1 cellular context compared by ENCODE assay signal in the genomic region with DNA sequence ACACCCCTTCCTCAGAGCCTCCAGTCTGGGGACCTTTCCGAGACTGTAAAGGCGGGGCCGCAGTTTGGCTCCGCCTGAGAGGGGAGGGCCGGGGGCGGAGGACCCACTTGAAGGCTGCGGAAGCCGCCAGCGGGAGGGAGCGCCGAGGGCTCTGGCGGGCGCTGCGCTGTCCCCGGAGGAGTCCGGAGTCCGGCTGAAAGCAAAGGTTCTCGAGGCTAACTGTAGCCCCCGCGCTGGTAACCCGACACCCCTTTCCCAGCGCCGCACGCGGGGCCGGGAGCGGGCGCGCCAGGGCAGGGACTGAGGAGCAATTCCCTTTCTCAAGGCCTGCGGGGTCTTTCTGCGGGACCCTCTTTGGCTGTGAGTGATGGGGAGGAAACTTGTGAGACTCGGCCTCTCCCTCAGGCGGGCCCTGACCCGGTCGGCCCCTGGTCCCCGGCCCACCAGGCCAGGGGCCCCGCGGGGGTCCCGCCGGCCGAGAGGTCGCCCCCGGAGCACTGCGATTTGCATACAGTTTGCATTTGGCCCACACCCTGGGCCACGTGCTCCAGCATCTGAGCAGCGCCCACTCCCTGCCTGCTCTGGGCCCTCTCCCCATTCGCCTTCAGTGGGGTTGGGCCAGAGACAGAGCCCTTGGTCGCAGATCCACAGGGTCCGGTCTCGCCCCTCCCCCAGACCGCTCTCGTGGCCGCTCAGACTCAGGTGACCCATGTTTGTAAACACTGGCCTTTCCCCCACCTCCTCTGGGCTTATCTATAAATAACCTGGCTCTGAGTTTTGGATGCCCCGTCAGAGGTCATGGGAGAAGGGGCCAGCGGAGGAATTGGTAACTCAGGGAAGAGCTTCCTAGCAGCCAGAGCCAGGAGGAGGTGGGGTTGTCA.
TF ChIP-seq lines count a peak whose summit lies in the region.

No MANE protein-coding gene starts in this region.

TF ChIP-seq in K562, 482 proteins besides CTCF, POLR2A, EP300 and RAD21 (continued from another document and continues in another):
- TF ChIP-seq MYC (IDR thresholded peaks at IDR 0.05; ENCODE audit: low read depth, low read length) (peak; percentile 68; the same call in 1 of the 2 replicates), MYC (CRISPR knock-in tag; IDR thresholded peaks at IDR 0.05; ENCODE audit: borderline replicate concordance, low read depth) (no peak; the same call in 1 of the 2 replicates), SP1 (CRISPR knock-in tag; IDR thresholded peaks at IDR 0.05) (peak; percentile 89), FOXP1 (CRISPR knock-in tag; IDR thresholded peaks at IDR 0.05) (peak; percentile 84), SMAD4 (CRISPR knock-in tag; conservative IDR thresholded peaks at IDR 0.05) (peak; percentile 28; the same call in 1 of the 2 replicates), SOX6 (IDR thresholded peaks at IDR 0.05) (peak; percentile 18; the same call in 1 of the 2 replicates), RBFOX2 (IDR thresholded peaks at IDR 0.05; ENCODE audit: low read depth, low read length) (peak; percentile 84), CAMTA2 (CRISPR knock-in tag; conservative IDR thresholded peaks at IDR 0.05) (no peak), ATF7 (IDR thresholded peaks at IDR 0.05) (peak; percentile 54; the same call in 1 of the 2 replicates), POLR2AphosphoS5 (IDR thresholded peaks at IDR 0.05; ENCODE audit: control insufficient read depth, insufficient read depth, low read depth, low read length) (peak; percentile 36), SIN3B (IDR thresholded peaks at IDR 0.05; ENCODE audit: low read depth) (0 out of 2 replicates have a peak, but pooled peaks have one; percentile 7), NR2C1 (IDR thresholded peaks at IDR 0.05) (no peak), NR2C1 (tag; IDR thresholded peaks at IDR 0.05) (no peak), HMGN3 (IDR thresholded peaks at IDR 0.05; ENCODE audit: borderline replicate concordance, extremely low read depth, insufficient read length, low read depth, low read length) (peak; percentile 61), ARID1B (IDR thresholded peaks at IDR 0.05) (no peak), MTA2 (IDR thresholded peaks at IDR 0.05; ENCODE audit: low read depth) (no peak), TRIM28 (IDR thresholded peaks at IDR 0.05) (no peak), EGR1 (conservative IDR thresholded peaks at IDR 0.05) (peak; percentile 58), HNRNPLL (IDR thresholded peaks at IDR 0.05; ENCODE audit: low read depth, low read length, poor library complexity, severe bottlenecking) (peak; percentile 90), POLR2B (IDR thresholded peaks at IDR 0.05; ENCODE audit: low read depth, partially characterized antibody) (peak; percentile 62), ZNF436 (CRISPR knock-in tag; IDR thresholded peaks at IDR 0.05) (no peak), TCF7L2 (IDR thresholded peaks at IDR 0.05; ENCODE audit: low read depth, low read length) (no peak), ETV1 (tag; conservative IDR thresholded peaks at IDR 0.05; ENCODE audit: low read depth) (peak; percentile 64), CCNT2 (IDR thresholded peaks at IDR 0.05; ENCODE audit: borderline replicate concordance, extremely low read depth, insufficient read length, low read depth, low read length) (peak; percentile 72), ZNF143 (CRISPR knock-in tag; IDR thresholded peaks at IDR 0.05) (peak; percentile 36; the same call in 1 of the 2 replicates), KDM2B (CRISPR knock-in tag; IDR thresholded peaks at IDR 0.05) (peak; percentile 86; the same call in 1 of the 2 replicates), TEAD1 (CRISPR knock-in tag; IDR thresholded peaks at IDR 0.05) (peak in 1 of 2 experiments; percentile 87; a peak in 2 of 4 replicates), LCOR (CRISPR knock-in tag; IDR thresholded peaks at IDR 0.05) (no peak), MAFK (IDR thresholded peaks at IDR 0.05; ENCODE audit: low read length) (no peak), JUND (IDR thresholded peaks at IDR 0.05; ENCODE audit: borderline replicate concordance, low read depth, low read length) (no peak), JUND (tag; IDR thresholded peaks at IDR 0.05; ENCODE audit: borderline replicate concordance, low read depth, low read length) (peak; percentile 30; the same call in 1 of the 3 replicates), XRCC5 (IDR thresholded peaks at IDR 0.05; ENCODE audit: low read depth, low read length) (no peak), HDAC1 (IDR thresholded peaks at IDR 0.05) (peak in 1 of 2 experiments; percentile 65; a peak in 2 of 4 replicates)
- TF ChIP-seq, protein P1, sequence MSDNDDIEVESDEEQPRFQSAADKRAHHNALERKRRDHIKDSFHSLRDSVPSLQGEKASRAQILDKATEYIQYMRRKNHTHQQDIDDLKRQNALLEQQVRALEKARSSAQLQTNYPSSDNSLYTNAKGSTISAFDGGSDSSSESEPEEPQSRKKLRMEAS (CRISPR knock-in tag; IDR thresholded peaks at IDR 0.05), result peak; percentile 89
- TF ChIP-seq, protein P2, sequence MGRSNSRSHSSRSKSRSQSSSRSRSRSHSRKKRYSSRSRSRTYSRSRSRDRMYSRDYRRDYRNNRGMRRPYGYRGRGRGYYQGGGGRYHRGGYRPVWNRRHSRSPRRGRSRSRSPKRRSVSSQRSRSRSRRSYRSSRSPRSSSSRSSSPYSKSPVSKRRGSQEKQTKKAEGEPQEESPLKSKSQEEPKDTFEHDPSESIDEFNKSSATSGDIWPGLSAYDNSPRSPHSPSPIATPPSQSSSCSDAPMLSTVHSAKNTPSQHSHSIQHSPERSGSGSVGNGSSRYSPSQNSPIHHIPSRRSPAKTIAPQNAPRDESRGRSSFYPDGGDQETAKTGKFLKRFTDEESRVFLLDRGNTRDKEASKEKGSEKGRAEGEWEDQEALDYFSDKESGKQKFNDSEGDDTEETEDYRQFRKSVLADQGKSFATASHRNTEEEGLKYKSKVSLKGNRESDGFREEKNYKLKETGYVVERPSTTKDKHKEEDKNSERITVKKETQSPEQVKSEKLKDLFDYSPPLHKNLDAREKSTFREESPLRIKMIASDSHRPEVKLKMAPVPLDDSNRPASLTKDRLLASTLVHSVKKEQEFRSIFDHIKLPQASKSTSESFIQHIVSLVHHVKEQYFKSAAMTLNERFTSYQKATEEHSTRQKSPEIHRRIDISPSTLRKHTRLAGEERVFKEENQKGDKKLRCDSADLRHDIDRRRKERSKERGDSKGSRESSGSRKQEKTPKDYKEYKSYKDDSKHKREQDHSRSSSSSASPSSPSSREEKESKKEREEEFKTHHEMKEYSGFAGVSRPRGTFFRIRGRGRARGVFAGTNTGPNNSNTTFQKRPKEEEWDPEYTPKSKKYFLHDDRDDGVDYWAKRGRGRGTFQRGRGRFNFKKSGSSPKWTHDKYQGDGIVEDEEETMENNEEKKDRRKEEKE (IDR thresholded peaks at IDR 0.05; ENCODE audit: borderline replicate concordance in 1 of 2, control insufficient read depth in 1 of 2, low read depth in 2 of 2, low read length in 1 of 2), result no peak
- TF ChIP-seq, protein P3, sequence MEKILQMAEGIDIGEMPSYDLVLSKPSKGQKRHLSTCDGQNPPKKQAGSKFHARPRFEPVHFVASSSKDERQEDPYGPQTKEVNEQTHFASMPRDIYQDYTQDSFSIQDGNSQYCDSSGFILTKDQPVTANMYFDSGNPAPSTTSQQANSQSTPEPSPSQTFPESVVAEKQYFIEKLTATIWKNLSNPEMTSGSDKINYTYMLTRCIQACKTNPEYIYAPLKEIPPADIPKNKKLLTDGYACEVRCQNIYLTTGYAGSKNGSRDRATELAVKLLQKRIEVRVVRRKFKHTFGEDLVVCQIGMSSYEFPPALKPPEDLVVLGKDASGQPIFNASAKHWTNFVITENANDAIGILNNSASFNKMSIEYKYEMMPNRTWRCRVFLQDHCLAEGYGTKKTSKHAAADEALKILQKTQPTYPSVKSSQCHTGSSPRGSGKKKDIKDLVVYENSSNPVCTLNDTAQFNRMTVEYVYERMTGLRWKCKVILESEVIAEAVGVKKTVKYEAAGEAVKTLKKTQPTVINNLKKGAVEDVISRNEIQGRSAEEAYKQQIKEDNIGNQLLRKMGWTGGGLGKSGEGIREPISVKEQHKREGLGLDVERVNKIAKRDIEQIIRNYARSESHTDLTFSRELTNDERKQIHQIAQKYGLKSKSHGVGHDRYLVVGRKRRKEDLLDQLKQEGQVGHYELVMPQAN (IDR thresholded peaks at IDR 0.05; ENCODE audit: borderline replicate concordance), result peak; percentile 55; the same call in 1 of the 2 replicates
- TF ChIP-seq, protein P4, sequence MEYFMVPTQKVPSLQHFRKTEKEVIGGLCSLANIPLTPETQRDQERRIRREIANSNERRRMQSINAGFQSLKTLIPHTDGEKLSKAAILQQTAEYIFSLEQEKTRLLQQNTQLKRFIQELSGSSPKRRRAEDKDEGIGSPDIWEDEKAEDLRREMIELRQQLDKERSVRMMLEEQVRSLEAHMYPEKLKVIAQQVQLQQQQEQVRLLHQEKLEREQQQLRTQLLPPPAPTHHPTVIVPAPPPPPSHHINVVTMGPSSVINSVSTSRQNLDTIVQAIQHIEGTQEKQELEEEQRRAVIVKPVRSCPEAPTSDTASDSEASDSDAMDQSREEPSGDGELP (CRISPR knock-in tag; IDR thresholded peaks at IDR 0.05; ENCODE audit: borderline replicate concordance), result peak; percentile 38; the same call in 1 of the 2 replicates
- TF ChIP-seq, protein P5, sequence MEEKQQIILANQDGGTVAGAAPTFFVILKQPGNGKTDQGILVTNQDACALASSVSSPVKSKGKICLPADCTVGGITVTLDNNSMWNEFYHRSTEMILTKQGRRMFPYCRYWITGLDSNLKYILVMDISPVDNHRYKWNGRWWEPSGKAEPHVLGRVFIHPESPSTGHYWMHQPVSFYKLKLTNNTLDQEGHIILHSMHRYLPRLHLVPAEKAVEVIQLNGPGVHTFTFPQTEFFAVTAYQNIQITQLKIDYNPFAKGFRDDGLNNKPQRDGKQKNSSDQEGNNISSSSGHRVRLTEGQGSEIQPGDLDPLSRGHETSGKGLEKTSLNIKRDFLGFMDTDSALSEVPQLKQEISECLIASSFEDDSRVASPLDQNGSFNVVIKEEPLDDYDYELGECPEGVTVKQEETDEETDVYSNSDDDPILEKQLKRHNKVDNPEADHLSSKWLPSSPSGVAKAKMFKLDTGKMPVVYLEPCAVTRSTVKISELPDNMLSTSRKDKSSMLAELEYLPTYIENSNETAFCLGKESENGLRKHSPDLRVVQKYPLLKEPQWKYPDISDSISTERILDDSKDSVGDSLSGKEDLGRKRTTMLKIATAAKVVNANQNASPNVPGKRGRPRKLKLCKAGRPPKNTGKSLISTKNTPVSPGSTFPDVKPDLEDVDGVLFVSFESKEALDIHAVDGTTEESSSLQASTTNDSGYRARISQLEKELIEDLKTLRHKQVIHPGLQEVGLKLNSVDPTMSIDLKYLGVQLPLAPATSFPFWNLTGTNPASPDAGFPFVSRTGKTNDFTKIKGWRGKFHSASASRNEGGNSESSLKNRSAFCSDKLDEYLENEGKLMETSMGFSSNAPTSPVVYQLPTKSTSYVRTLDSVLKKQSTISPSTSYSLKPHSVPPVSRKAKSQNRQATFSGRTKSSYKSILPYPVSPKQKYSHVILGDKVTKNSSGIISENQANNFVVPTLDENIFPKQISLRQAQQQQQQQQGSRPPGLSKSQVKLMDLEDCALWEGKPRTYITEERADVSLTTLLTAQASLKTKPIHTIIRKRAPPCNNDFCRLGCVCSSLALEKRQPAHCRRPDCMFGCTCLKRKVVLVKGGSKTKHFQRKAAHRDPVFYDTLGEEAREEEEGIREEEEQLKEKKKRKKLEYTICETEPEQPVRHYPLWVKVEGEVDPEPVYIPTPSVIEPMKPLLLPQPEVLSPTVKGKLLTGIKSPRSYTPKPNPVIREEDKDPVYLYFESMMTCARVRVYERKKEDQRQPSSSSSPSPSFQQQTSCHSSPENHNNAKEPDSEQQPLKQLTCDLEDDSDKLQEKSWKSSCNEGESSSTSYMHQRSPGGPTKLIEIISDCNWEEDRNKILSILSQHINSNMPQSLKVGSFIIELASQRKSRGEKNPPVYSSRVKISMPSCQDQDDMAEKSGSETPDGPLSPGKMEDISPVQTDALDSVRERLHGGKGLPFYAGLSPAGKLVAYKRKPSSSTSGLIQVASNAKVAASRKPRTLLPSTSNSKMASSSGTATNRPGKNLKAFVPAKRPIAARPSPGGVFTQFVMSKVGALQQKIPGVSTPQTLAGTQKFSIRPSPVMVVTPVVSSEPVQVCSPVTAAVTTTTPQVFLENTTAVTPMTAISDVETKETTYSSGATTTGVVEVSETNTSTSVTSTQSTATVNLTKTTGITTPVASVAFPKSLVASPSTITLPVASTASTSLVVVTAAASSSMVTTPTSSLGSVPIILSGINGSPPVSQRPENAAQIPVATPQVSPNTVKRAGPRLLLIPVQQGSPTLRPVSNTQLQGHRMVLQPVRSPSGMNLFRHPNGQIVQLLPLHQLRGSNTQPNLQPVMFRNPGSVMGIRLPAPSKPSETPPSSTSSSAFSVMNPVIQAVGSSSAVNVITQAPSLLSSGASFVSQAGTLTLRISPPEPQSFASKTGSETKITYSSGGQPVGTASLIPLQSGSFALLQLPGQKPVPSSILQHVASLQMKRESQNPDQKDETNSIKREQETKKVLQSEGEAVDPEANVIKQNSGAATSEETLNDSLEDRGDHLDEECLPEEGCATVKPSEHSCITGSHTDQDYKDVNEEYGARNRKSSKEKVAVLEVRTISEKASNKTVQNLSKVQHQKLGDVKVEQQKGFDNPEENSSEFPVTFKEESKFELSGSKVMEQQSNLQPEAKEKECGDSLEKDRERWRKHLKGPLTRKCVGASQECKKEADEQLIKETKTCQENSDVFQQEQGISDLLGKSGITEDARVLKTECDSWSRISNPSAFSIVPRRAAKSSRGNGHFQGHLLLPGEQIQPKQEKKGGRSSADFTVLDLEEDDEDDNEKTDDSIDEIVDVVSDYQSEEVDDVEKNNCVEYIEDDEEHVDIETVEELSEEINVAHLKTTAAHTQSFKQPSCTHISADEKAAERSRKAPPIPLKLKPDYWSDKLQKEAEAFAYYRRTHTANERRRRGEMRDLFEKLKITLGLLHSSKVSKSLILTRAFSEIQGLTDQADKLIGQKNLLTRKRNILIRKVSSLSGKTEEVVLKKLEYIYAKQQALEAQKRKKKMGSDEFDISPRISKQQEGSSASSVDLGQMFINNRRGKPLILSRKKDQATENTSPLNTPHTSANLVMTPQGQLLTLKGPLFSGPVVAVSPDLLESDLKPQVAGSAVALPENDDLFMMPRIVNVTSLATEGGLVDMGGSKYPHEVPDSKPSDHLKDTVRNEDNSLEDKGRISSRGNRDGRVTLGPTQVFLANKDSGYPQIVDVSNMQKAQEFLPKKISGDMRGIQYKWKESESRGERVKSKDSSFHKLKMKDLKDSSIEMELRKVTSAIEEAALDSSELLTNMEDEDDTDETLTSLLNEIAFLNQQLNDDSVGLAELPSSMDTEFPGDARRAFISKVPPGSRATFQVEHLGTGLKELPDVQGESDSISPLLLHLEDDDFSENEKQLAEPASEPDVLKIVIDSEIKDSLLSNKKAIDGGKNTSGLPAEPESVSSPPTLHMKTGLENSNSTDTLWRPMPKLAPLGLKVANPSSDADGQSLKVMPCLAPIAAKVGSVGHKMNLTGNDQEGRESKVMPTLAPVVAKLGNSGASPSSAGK (IDR thresholded peaks at IDR 0.05), result peak; percentile 85
- TF ChIP-seq, protein P6, sequence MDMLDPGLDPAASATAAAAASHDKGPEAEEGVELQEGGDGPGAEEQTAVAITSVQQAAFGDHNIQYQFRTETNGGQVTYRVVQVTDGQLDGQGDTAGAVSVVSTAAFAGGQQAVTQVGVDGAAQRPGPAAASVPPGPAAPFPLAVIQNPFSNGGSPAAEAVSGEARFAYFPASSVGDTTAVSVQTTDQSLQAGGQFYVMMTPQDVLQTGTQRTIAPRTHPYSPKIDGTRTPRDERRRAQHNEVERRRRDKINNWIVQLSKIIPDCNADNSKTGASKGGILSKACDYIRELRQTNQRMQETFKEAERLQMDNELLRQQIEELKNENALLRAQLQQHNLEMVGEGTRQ (CRISPR knock-in tag; IDR thresholded peaks at IDR 0.05), result peak; percentile 80
- TF ChIP-seq, protein P7, sequence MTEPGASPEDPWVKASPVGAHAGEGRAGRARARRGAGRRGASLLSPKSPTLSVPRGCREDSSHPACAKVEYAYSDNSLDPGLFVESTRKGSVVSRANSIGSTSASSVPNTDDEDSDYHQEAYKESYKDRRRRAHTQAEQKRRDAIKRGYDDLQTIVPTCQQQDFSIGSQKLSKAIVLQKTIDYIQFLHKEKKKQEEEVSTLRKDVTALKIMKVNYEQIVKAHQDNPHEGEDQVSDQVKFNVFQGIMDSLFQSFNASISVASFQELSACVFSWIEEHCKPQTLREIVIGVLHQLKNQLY (CRISPR knock-in tag; conservative IDR thresholded peaks at IDR 0.05), result no peak
